Comparison of ENCODE assay signal across 15 cellular contexts in the genomic region with DNA sequence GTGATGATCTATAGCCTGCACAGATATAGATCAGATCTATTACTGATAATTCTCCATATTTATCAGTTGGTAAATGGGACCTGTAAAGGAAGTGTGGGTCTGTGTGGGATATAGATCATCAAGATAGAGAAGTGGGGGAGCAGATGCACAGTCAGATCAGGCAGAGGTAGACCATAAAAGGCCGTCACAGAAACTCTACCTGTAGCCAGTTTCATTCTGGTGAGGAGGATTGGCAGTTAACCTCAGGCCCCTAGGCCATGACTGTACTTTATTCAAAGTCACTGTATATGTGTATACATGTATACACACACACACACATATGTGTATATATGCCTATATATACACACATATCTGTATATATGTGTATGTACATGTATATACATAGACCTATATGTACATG.
"Had no signal": no experiment of that assay in that cellular context is flagged by ENCODE, and none has a peak within 500 bp of the region (broad histone marks: within the 10 kb centered on the region; RNA-seq: fewer than 3 reads in every experiment).

No MANE protein-coding gene starts in this region.

- H3K9me3 ChIP-seq: heart left ventricle, neutrophil, stomach, thoracic aorta, transverse colon had no signal

- H3K27me3 ChIP-seq: heart left ventricle, stomach, transverse colon had no signal

- H3K4me3 ChIP-seq: coronary artery, heart left ventricle, stomach, thoracic aorta, transverse colon had no signal

- H3K9me3 Mint-ChIP-seq: naive thymus-derived CD4-positive, alpha-beta T cell had no signal

- H3K36me3 ChIP-seq: heart left ventricle, neutrophil, stomach, thoracic aorta, transverse colon had no signal

- H3K36me3 Mint-ChIP-seq: naive thymus-derived CD4-positive, alpha-beta T cell had no signal

- DNase-seq: effector CD4-positive, alpha-beta T cell; heart left ventricle; hippocampal formation; mesendoderm; naive thymus-derived CD4-positive, alpha-beta T cell; posterior cingulate gyrus; stimulated activated CD4-positive, alpha-beta T cell treated with anti-CD3 and anti-CD28 coated beads, Interleukin-2, amount 100 ng/mL, for 24 hours; stimulated activated CD4-positive, alpha-beta T cell treated with anti-CD3 and anti-CD28 coated beads, Interleukin-4, amount 100 ng/mL, for 4 hours; stimulated activated naive CD4-positive, alpha-beta T cell; stomach; transverse colon had no signal

- H3K4me1 Mint-ChIP-seq: naive thymus-derived CD4-positive, alpha-beta T cell had no signal

- ATAC-seq: naive thymus-derived CD4-positive, alpha-beta T cell; sciatic nerve had no signal

- H3K27ac Mint-ChIP-seq: naive thymus-derived CD4-positive, alpha-beta T cell had no signal

- H3K27ac ChIP-seq: coronary artery, heart left ventricle, neutrophil, stomach, thoracic aorta, transverse colon had no signal

- H3K4me3 Mint-ChIP-seq: naive thymus-derived CD4-positive, alpha-beta T cell had no signal
